Comparison of ENCODE assay signal across 8 cellular contexts in genomic region chr12:109385339-109386078, GRCh38. TPM values are rescaled to one million over a fixed set of nuclear protein-coding genes. Genes with fewer than 3 reads are reported as not detected.
DNase-seq lines count a peak whose midpoint lies in the region; ATAC-seq and FAIRE-seq lines count a peak whose summit lies in the region.

No MANE protein-coding gene starts in this region.

- H3K36me3 Mint-ChIP-seq in activated CD4-positive, alpha-beta memory T cell treated with anti-CD3 and anti-CD28 coated beads for 36 hours = no peaks in the 10 kb centered on the region
- H3K36me3 Mint-ChIP-seq in activated CD4-positive, alpha-beta memory T cell treated with anti-CD3 and anti-CD28 coated beads, Interleukin-2, amount 10 ng/mL, durations not matched to agents 7 days and 5 days (ENCODE audit: low read depth) = no peaks in the 10 kb centered on the region

- no peak overlapping the region for H3K27ac Mint-ChIP-seq in activated CD4-positive, alpha-beta memory T cell treated with anti-CD3 and anti-CD28 coated beads for 36 hours
- no peak overlapping the region for H3K27ac Mint-ChIP-seq in activated CD4-positive, alpha-beta memory T cell treated with anti-CD3 and anti-CD28 coated beads, Interleukin-2, amount 10 ng/mL, durations not matched to agents 7 days and 5 days

- intact Hi-C loops in activated CD4-positive, alpha-beta memory T cell treated with anti-CD3 and anti-CD28 coated beads for 36 hours (cut with micrococcal nuclease) = loop anchor here (1.0 to 5.0 kb wide), 2 partner anchors 38 to 121 kb away; partner anchors contain the start of gene MYO1H
- intact Hi-C loops in sciatic nerve (cut with DNase I) = loop anchor here (5.0 kb wide), 1 partner anchor 118 kb away; no protein-coding TSS in a partner anchor

- POLR2A ChIA-PET in activated CD4-positive, alpha-beta memory T cell treated with anti-CD3 and anti-CD28 coated beads for 36 hours (lab: Charles Lee) = no interaction called here
- POLR2A ChIA-PET in activated CD4-positive, alpha-beta memory T cell treated with anti-CD3 and anti-CD28 coated beads, Interleukin-2, amount 10 ng/mL, durations not matched to agents 7 days and 5 days (lab: Charles Lee) = no interaction called here

- ATAC-seq in sciatic nerve (peak; percentile 91), GM18517 (IDR thresholded peaks at IDR 0.05; ENCODE audit: unreplicated experiment) (no peak)

- CTCF ChIA-PET in activated CD4-positive, alpha-beta memory T cell treated with anti-CD3 and anti-CD28 coated beads for 36 hours (lab: Charles Lee) = interaction anchor here (0.6 to 1.9 kb wide), 14 partner anchors 8 to 795 kb away, joined by 3 to 32 read pairs (median 4); partner anchors contain the start of gene MYO1H
- CTCF ChIA-PET in activated CD4-positive, alpha-beta memory T cell treated with anti-CD3 and anti-CD28 coated beads, Interleukin-2, amount 10 ng/mL, durations not matched to agents 7 days and 5 days (lab: Charles Lee) = interaction anchor here (0.7 to 1.3 kb wide), 12 partner anchors 8 to 721 kb away, joined by 3 to 11 read pairs (median 4); partner anchors contain the start of gene MYO1H

- H3K4me1 Mint-ChIP-seq in activated CD4-positive, alpha-beta memory T cell treated with anti-CD3 and anti-CD28 coated beads for 36 hours (ENCODE audit: low read depth) = no peaks in the 10 kb centered on the region
- no peaks in the 10 kb centered on the region for H3K4me1 Mint-ChIP-seq in activated CD4-positive, alpha-beta memory T cell treated with anti-CD3 and anti-CD28 coated beads, Interleukin-2, amount 10 ng/mL, durations not matched to agents 7 days and 5 days

- peak; percentile 11 for DNase-seq in activated CD4-positive, alpha-beta memory T cell treated with anti-CD3 and anti-CD28 coated beads for 36 hours
- DNase-seq in activated CD4-positive, alpha-beta memory T cell treated with anti-CD3 and anti-CD28 coated beads, Interleukin-2, amount 10 ng/mL, durations not matched to agents 7 days and 5 days = no peak
- peak; percentile 74 for DNase-seq in NCI-H1105 treated with DMSO at 0.1 percent for 48 hours (lab: John Stamatoyannopoulos, UW)
- DNase-seq in glomerular visceral epithelial cell (ENCODE audit: extremely low spot score) = peak; percentile 24
- no peak for DNase-seq in sciatic nerve (ENCODE audit: low spot score)
- DNase-seq in 8988T = no peak

- peak; percentile 60 for FAIRE-seq in TTC549 (lab: Jason Lieb, UNC)

- peaks cover 7% of the 10 kb centered on the region for H3K9me3 Mint-ChIP-seq in activated CD4-positive, alpha-beta memory T cell treated with anti-CD3 and anti-CD28 coated beads for 36 hours
- peaks cover 4% of the 10 kb centered on the region for H3K9me3 Mint-ChIP-seq in activated CD4-positive, alpha-beta memory T cell treated with anti-CD3 and anti-CD28 coated beads, Interleukin-2, amount 10 ng/mL, durations not matched to agents 7 days and 5 days

- H3K4me3 Mint-ChIP-seq in activated CD4-positive, alpha-beta memory T cell treated with anti-CD3 and anti-CD28 coated beads for 36 hours = no peak overlapping the region
- H3K4me3 Mint-ChIP-seq in activated CD4-positive, alpha-beta memory T cell treated with anti-CD3 and anti-CD28 coated beads, Interleukin-2, amount 10 ng/mL, durations not matched to agents 7 days and 5 days = no peak overlapping the region

- H3K27me3 Mint-ChIP-seq in activated CD4-positive, alpha-beta memory T cell treated with anti-CD3 and anti-CD28 coated beads for 36 hours = peaks cover 21% of the 10 kb centered on the region
- peaks cover 45% of the 10 kb centered on the region for H3K27me3 Mint-ChIP-seq in activated CD4-positive, alpha-beta memory T cell treated with anti-CD3 and anti-CD28 coated beads, Interleukin-2, amount 10 ng/mL, durations not matched to agents 7 days and 5 days

RNA-seq across cellular contexts. Expression of gene MYO1H, which starts 37.8 kb away (rescaled TPM):
- not detected for total RNA-seq in activated CD4-positive, alpha-beta memory T cell treated with anti-CD3 and anti-CD28 coated beads for 36 hours
- total RNA-seq in activated CD4-positive, alpha-beta memory T cell treated with anti-CD3 and anti-CD28 coated beads, Interleukin-2, amount 10 ng/mL, durations not matched to agents 7 days and 5 days = not detected
- total RNA-seq in sciatic nerve = not detected

Comparison
In these comparisons a context has a peak if more than half of its experiments do, and no peak if none do; other contexts are left out.
1. DNase-seq: peak in activated CD4-positive, alpha-beta memory T cell treated with anti-CD3 and anti-CD28 coated beads for 36 hours (single experiment), NCI-H1105 treated with DMSO at 0.1 percent for 48 hours (single experiment) and glomerular visceral epithelial cell (single experiment); none in activated CD4-positive, alpha-beta memory T cell treated with anti-CD3 and anti-CD28 coated beads, Interleukin-2, amount 10 ng/mL, durations not matched to agents 7 days and 5 days (single experiment), sciatic nerve (single experiment) and 8988T (single experiment).